Comparison of ENCODE assay signal across 9 cellular contexts in the genomic region with DNA sequence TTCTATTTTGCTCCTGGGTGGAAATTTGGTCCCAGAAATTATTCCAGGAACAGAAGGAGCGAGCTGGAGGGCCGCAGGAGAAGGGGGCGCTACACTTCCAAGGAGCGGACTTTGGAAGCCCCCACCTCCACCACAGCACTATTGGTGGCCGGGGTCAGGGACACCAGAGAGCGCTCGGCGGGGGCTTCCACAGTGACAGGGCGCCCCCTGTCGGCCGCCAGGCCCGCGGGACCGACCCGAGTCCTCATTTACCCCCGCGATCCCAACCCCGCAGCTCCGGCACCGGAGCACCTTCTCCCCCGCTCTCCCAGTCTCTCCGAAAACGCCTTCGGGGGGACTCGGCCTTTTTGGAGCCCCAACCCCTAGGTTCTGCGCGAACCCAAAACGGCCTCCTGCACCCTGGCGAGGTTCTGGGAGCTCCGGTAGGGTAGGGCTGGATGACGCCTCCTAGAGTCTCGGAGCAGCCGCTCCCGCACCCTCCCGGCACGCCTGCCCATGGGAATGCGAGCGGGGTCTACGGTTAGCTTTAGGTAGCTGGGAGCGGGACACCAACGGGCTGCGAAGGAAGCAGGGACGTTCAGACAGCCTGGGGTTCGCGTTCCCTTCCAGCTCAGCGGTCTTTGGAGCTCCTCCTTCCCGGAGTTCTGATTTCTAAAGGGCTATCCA. TPM values are rescaled to one million over a fixed set of nuclear protein-coding genes. Genes with fewer than 3 reads are reported as not detected.
DNase-seq lines count a peak whose midpoint lies in the region; ATAC-seq, FAIRE-seq and TF ChIP-seq lines count a peak whose summit lies in the region.
"Had no signal": no experiment of that assay in that cellular context is flagged by ENCODE, and none has a peak within 500 bp of the region (broad histone marks: within the 10 kb centered on the region; RNA-seq: fewer than 3 reads in every experiment).

No MANE protein-coding gene starts in this region.

- H3K27me3 ChIP-seq in esophagus squamous epithelium (peaks cover 10 to 100% (median 26%) of the 10 kb centered on the region in 4 donors), prostate gland (replicated peaks; ENCODE audit: insufficient read depth) (peaks cover 34% of the 10 kb centered on the region)

- H3K9me3 ChIP-seq in esophagus squamous epithelium (no peaks in the 10 kb centered on the region), prostate gland (no peaks in the 10 kb centered on the region)

- no peak overlapping the region for H3K27ac ChIP-seq in esophagus squamous epithelium
- no peak overlapping the region for H3K27ac ChIP-seq in prostate gland

- ATAC-seq in GM18861 (IDR thresholded peaks at IDR 0.05; ENCODE audit: unreplicated experiment) = no peak
- ATAC-seq in HG02588 (IDR thresholded peaks at IDR 0.05; ENCODE audit: unreplicated experiment) = no peak
- ATAC-seq in HG03139 (IDR thresholded peaks at IDR 0.05; ENCODE audit: unreplicated experiment) = no peak

- DNase-seq in GM12865 (ENCODE audit: low read depth) = peak; percentile 29
- peak; percentile 33 for DNase-seq in NB4 (ENCODE audit: low read depth)
- no peak for DNase-seq in esophagus squamous epithelium (lab: John Stamatoyannopoulos, UW)
- peak; percentile 41 for DNase-seq in prostate gland (ENCODE audit: low spot score)
- DNase-seq in HTR-8/SVneo (ENCODE audit: insufficient read length, low spot score) = no peak

- TF ChIP-seq CTCF in GM12865 (IDR thresholded peaks at IDR 0.05; ENCODE audit: insufficient read depth, low read depth, low read length, missing control alignments) = peak; percentile 64
- TF ChIP-seq CTCF in NB4 (IDR thresholded peaks at IDR 0.05; ENCODE audit: low read depth, low read length) = peak; percentile 67
- TF ChIP-seq CTCF in esophagus squamous epithelium (IDR thresholded peaks at IDR 0.05) = peak; percentile 26 to 67 (median 48)
- peak; percentile 56 to 88 (median 63) for TF ChIP-seq CTCF in prostate gland (IDR thresholded peaks at IDR 0.05)

- TF ChIP-seq POLR2A in NB4 (IDR thresholded peaks at IDR 0.05; ENCODE audit: extremely low read depth, insufficient read length) = no peak
- TF ChIP-seq POLR2A in esophagus squamous epithelium (IDR thresholded peaks at IDR 0.05) = no peak
- no peak for TF ChIP-seq POLR2A in prostate gland (IDR thresholded peaks at IDR 0.05)

- 11 to 27% methylated on average over 3 to 10 of the region's 47 CpGs for WGBS in esophagus squamous epithelium, 2 donors
- WGBS in prostate gland = 9% methylated on average over 47 of the region's 47 CpGs

- H3K4me3 ChIP-seq in GM12865 (ENCODE audit: low read depth, low read length) (no peak overlapping the region), NB4 (ENCODE audit: low read depth, low read length) (no peak overlapping the region), esophagus squamous epithelium (peak overlapping the region in 1 of 4 donors; percentile 37), prostate gland (no peak overlapping the region)

- H3K36me3 ChIP-seq in esophagus squamous epithelium (no peaks in the 10 kb centered on the region), prostate gland (no peaks in the 10 kb centered on the region)

- no peak for FAIRE-seq in HTR-8/SVneo (lab: Jason Lieb, UNC)

- peaks cover 19 to 49% (median 27%) of the 10 kb centered on the region in 3 donors for H3K4me1 ChIP-seq in esophagus squamous epithelium
- H3K4me1 ChIP-seq in prostate gland (replicated peaks) = no peaks in the 10 kb centered on the region

- intact Hi-C loops in esophagus squamous epithelium (cut with DNase I) = loop anchor here (5.0 kb wide), 1 partner anchor 249 kb away; no protein-coding TSS in a partner anchor
- intact Hi-C loops in prostate gland (cut with DNase I) = no loop called here

RNA-seq across cellular contexts. Expression of a gene that starts 2.4 kb away (rescaled TPM):
- total RNA-seq in esophagus squamous epithelium (under 1 TPM in 1 of 4 donors, not detected in 3; 0.13 TPM), prostate gland (under 1 TPM; 0.34 to 0.59 TPM)
- total RNA-seq: activated naive CD4-positive, alpha-beta T cell treated with anti-CD3 and anti-CD28 coated beads, Interleukin-2, amount 50 U/mL, for 72 hours had no signal

Comparison
In these comparisons a context has a peak if more than half of its experiments do, and no peak if none do; other contexts are left out.
1. DNase-seq: peak in GM12865 (single experiment), NB4 (single experiment) and prostate gland (single experiment); none in esophagus squamous epithelium (single experiment) and HTR-8/SVneo (single experiment).
2. Peak in every context shown above with its lines, with median percentiles within 50 percentile points of each other: CTCF ChIP-seq.